ENCODE assay signal across 1 cellular context in the genomic region with DNA sequence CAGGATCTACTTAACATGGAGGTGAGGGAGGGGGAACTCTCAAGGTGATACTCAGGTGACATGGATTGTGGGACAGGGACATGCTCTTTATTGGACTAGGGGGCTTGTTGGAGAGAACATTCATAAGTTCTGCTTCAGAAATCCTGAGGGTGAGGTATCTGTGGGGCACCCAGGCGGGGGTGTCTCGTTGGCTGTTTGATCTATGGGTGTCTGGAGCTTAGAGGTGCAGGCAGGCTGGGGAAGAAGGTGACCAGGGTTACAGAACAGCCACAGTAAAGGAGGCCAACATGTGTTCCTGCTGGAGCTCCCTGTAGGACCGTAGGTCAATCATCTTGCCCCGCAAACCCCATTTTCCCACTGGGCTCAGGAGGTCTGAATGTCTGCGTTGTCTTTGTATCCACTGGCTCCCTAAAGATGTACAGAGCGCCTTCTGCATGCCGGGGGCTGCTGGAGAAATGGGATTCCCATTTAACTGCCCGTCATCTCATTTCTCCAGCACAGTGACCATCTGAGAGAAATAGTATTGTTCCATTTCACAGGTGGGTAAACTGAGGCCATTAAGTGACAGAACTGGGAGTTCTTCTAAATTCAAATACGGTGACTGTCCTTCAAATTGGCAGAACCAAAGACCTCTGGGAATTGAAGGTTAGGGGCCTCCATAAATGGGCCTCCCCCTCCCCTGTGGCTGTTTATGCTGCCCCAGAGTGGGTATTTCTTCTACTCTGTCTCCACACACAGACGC.
TF ChIP-seq lines count a peak whose summit lies in the region.

No MANE protein-coding gene starts in this region.

TF ChIP-seq in H1, 55 proteins besides CTCF, POLR2A, EP300 and RAD21:
- TF ChIP-seq SIN3A (conservative IDR thresholded peaks at IDR 0.05 in 1 of 2, IDR thresholded peaks at IDR 0.05 in 1 of 2; ENCODE audit: low read depth in 1 of 2, low read length in 2 of 2), result no peak
- TF ChIP-seq CBX5 (IDR thresholded peaks at IDR 0.05; ENCODE audit: low read depth, low read length), result no peak
- TF ChIP-seq TAF1 (IDR thresholded peaks at IDR 0.05; ENCODE audit: low read depth, low read length), result no peak
- TF ChIP-seq RFX5 (IDR thresholded peaks at IDR 0.05; ENCODE audit: borderline replicate concordance, low read depth, low read length), result no peak
- TF ChIP-seq FOSL1 (IDR thresholded peaks at IDR 0.05; ENCODE audit: insufficient read depth, low read depth, low read length), result no peak
- no peak for TF ChIP-seq BACH1 (IDR thresholded peaks at IDR 0.05; ENCODE audit: low read length)
- no peak for TF ChIP-seq SIX5 (IDR thresholded peaks at IDR 0.05; ENCODE audit: low read depth, low read length)
- no peak for TF ChIP-seq CEBPB (IDR thresholded peaks at IDR 0.05; ENCODE audit: low read depth, low read length)
- no peak for TF ChIP-seq GABPA (IDR thresholded peaks at IDR 0.05; ENCODE audit: borderline replicate concordance, insufficient read depth, low read length)
- no peak for TF ChIP-seq SUZ12 (IDR thresholded peaks at IDR 0.05; ENCODE audit: low read length)
